In the genomic region with DNA sequence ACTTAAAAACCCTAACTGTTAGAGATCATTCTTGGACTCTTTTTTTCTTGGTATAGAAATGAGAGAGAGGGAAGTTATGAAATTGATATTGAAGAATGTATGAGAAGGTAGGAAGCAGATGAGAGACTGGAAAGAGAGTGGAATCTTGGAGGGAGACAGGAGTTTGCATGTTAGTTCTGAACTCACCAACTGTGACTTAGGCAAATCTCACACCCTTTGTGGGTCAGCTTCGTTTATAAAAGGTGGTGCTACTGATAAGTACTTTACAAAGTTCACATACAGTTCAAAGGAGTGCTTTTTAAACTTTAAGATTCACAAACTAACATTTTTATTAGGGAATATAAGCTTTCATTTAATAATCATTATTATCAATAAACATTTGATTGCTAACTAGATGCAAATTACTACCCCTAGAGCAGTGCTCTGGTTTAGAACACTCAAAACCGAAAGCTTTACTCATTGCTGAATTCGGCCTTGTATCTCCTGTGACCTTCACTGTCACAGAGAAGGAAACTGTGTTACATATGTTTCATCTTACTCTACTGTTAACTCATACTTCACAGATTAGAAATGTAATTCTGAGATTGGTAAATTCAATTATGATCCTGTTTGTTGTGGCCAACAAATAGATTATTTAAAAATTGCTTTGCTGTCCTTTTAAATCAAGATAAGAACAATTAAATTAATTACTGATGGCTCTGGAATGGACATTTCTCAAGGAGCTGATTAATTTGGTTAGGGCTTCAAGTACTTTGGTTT, we compare ENCODE assay signal across 11 cellular contexts.
DNase-seq lines count a peak whose midpoint lies in the region; ATAC-seq and TF ChIP-seq lines count a peak whose summit lies in the region.
"Had no signal": no experiment of that assay in that cellular context is flagged by ENCODE, and none has a peak within 500 bp of the region (broad histone marks: within the 10 kb centered on the region; RNA-seq: fewer than 3 reads in every experiment).

No MANE protein-coding gene starts in this region.

- no peak for TF ChIP-seq CTCF in SK-N-SH (IDR thresholded peaks at IDR 0.05)
- TF ChIP-seq CTCF in osteocyte (IDR thresholded peaks at IDR 0.05): no peak

- H3K9me3 ChIP-seq in SK-N-SH: no peaks in the 10 kb centered on the region

- no peak overlapping the region for H3K4me3 Mint-ChIP-seq in osteocyte (ENCODE audit: unreplicated experiment)
- H3K4me3 Mint-ChIP-seq: CD4-positive, alpha-beta T cell had no signal

- H3K36me3 Mint-ChIP-seq in osteocyte (ENCODE audit: unreplicated experiment): no peaks in the 10 kb centered on the region

- CTCF ChIA-PET in SK-N-SH (lab: Yijun Ruan, JAX): interaction anchor here (0.9 to 2.1 kb wide), 3 partner anchors 49 to 191 kb away, joined by 3 to 9 read pairs (median 3); no protein-coding TSS in a partner anchor

- no peaks in the 10 kb centered on the region for H3K27me3 ChIP-seq in SK-N-SH (ENCODE audit: insufficient read depth)

- no peaks in the 10 kb centered on the region for H3K9me2 ChIP-seq in SK-N-SH

- no peaks in the 10 kb centered on the region for H4K20me1 ChIP-seq in SK-N-SH (ENCODE audit: insufficient read depth)

- H3K27me3 Mint-ChIP-seq in osteocyte (ENCODE audit: unreplicated experiment): peaks cover 11% of the 10 kb centered on the region

- peak in 1 of 2 experiments; percentile 79; a peak in 2 of 4 replicates for TF ChIP-seq EP300 in SK-N-SH (IDR thresholded peaks at IDR 0.05; ENCODE audit: borderline replicate concordance in 1 of 2, low read depth in 1 of 2, low read length in 1 of 2)

- H3K4me3 ChIP-seq in SK-N-SH (ENCODE audit: low read depth in 2 of 2, low read length in 1 of 2): no peak overlapping the region

- no peaks in the 10 kb centered on the region for H3K9me3 Mint-ChIP-seq in osteocyte (ENCODE audit: unreplicated experiment)

- H3K4me2 ChIP-seq in SK-N-SH: no peak overlapping the region

- H3K27ac ChIP-seq in SK-N-SH (ENCODE audit: low read depth in 2 of 2, low read length in 1 of 2): peak overlapping the region in 1 of 2 experiments; percentile 11; a peak in 1 of 4 replicates
- H3K27ac ChIP-seq: epithelial cell of prostate had no signal

- ATAC-seq in GM18519 (IDR thresholded peaks at IDR 0.05; ENCODE audit: low FRiP score, unreplicated experiment) (peak; percentile 90), GM21381 (IDR thresholded peaks at IDR 0.05; ENCODE audit: unreplicated experiment) (peak; percentile 96), HG03045 (IDR thresholded peaks at IDR 0.05; ENCODE audit: unreplicated experiment) (peak; percentile 96)

- no peaks in the 10 kb centered on the region for H3K36me3 ChIP-seq in SK-N-SH (replicated peaks in 1 of 2; ENCODE audit: control insufficient read depth in 1 of 2, insufficient read depth in 2 of 2, low read length in 1 of 2)

- no peak overlapping the region for H2AFZ ChIP-seq in SK-N-SH (ENCODE audit: low read depth)

- H3F3A ChIP-seq in SK-N-SH (replicated peaks; ENCODE audit: insufficient read depth): no peaks in the 10 kb centered on the region

- H3K27ac Mint-ChIP-seq in osteocyte (ENCODE audit: unreplicated experiment): no peak overlapping the region
- H3K27ac Mint-ChIP-seq: CD4-positive, alpha-beta T cell had no signal

- H3K4me1 Mint-ChIP-seq in osteocyte (ENCODE audit: unreplicated experiment): peaks cover 17% of the 10 kb centered on the region

- no peak for TF ChIP-seq RAD21 in SK-N-SH (IDR thresholded peaks at IDR 0.05; ENCODE audit: low read length)

- H3K4me1 ChIP-seq in SK-N-SH (ENCODE audit: control insufficient read depth in 1 of 2, insufficient read depth in 2 of 2, low read depth in 1 of 2, low read length in 1 of 2): peaks cover 0 to 19% of the 10 kb centered on the region in 2 experiments; a peak in 2 of 4 replicates

- POLR2A ChIA-PET in SK-N-SH (lab: Yijun Ruan, JAX): interaction anchor here (1.3 kb wide), 1 partner anchor 143 kb away, joined by 4 read pairs; a partner anchor contains a TSS

- WGBS in SK-N-SH (ENCODE audit: low lambda C conversion rate): 23% methylated on average over 3 of the region's 3 CpGs

- no peak overlapping the region for H3K9ac ChIP-seq in SK-N-SH

- DNase-seq in SK-N-SH (no peak), pons (ENCODE audit: low spot score) (no peak), osteocyte (ENCODE audit: extremely low spot score, unreplicated experiment) (no peak)
- no peak for DNase-seq in activated naive CD4-positive, alpha-beta T cell treated with anti-CD3 and anti-CD28 coated beads, Interleukin-2, amount 50 U/mL, for 16 hours
- DNase-seq in stimulated activated CD4-positive, alpha-beta T cell treated with anti-CD3 and anti-CD28 coated beads, Interleukin-4, amount 100 ng/mL, for 24 hours: no peak
- DNase-seq: CD4-positive, alpha-beta T cell; NCI-H2227 treated with DMSO at 0.1 percent for 48 hours had no signal

- H3K79me2 ChIP-seq in SK-N-SH (ENCODE audit: insufficient read depth): no peaks in the 10 kb centered on the region

TF ChIP-seq in SK-N-SH, 30 proteins besides CTCF, POLR2A, EP300 and RAD21:
- TF ChIP-seq SMC3 (IDR thresholded peaks at IDR 0.05; ENCODE audit: low read depth, low read length) (no peak), NFIC (IDR thresholded peaks at IDR 0.05; ENCODE audit: borderline replicate concordance) (no peak), NRF1 (IDR thresholded peaks at IDR 0.05; ENCODE audit: low read depth, low read length) (no peak), RXRA (IDR thresholded peaks at IDR 0.05; ENCODE audit: borderline replicate concordance, low read depth) (no peak), ELF1 (IDR thresholded peaks at IDR 0.05) (no peak), RCOR1 (IDR thresholded peaks at IDR 0.05; ENCODE audit: low read length) (peak; percentile 51), MEF2A (IDR thresholded peaks at IDR 0.05; ENCODE audit: borderline replicate concordance, low read depth) (no peak), CHD2 (IDR thresholded peaks at IDR 0.05; ENCODE audit: low read length, partially characterized antibody) (no peak), YY1 (IDR thresholded peaks at IDR 0.05; ENCODE audit: low read depth) (no peak), SIN3A (IDR thresholded peaks at IDR 0.05; ENCODE audit: borderline replicate concordance, low read depth, low read length) (no peak), GATA2 (CRISPR knock-in tag; IDR thresholded peaks at IDR 0.05) (peak; percentile 30; the same call in 1 of the 2 replicates), TCF12 (IDR thresholded peaks at IDR 0.05) (peak; percentile 21; the same call in 1 of the 2 replicates)
- TF ChIP-seq, protein P1, sequence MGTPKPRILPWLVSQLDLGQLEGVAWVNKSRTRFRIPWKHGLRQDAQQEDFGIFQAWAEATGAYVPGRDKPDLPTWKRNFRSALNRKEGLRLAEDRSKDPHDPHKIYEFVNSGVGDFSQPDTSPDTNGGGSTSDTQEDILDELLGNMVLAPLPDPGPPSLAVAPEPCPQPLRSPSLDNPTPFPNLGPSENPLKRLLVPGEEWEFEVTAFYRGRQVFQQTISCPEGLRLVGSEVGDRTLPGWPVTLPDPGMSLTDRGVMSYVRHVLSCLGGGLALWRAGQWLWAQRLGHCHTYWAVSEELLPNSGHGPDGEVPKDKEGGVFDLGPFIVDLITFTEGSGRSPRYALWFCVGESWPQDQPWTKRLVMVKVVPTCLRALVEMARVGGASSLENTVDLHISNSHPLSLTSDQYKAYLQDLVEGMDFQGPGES (IDR thresholded peaks at IDR 0.05; ENCODE audit: low read depth, low read length): no peak
- TF ChIP-seq, protein P2, sequence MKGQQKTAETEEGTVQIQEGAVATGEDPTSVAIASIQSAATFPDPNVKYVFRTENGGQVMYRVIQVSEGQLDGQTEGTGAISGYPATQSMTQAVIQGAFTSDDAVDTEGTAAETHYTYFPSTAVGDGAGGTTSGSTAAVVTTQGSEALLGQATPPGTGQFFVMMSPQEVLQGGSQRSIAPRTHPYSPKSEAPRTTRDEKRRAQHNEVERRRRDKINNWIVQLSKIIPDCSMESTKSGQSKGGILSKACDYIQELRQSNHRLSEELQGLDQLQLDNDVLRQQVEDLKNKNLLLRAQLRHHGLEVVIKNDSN (IDR thresholded peaks at IDR 0.05; ENCODE audit: borderline replicate concordance, low read depth): no peak
- TF ChIP-seq, protein P3, sequence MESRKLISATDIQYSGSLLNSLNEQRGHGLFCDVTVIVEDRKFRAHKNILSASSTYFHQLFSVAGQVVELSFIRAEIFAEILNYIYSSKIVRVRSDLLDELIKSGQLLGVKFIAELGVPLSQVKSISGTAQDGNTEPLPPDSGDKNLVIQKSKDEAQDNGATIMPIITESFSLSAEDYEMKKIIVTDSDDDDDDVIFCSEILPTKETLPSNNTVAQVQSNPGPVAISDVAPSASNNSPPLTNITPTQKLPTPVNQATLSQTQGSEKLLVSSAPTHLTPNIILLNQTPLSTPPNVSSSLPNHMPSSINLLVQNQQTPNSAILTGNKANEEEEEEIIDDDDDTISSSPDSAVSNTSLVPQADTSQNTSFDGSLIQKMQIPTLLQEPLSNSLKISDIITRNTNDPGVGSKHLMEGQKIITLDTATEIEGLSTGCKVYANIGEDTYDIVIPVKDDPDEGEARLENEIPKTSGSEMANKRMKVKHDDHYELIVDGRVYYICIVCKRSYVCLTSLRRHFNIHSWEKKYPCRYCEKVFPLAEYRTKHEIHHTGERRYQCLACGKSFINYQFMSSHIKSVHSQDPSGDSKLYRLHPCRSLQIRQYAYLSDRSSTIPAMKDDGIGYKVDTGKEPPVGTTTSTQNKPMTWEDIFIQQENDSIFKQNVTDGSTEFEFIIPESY (IDR thresholded peaks at IDR 0.05; ENCODE audit: borderline replicate concordance, low read depth): no peak
- TF ChIP-seq, protein P4, sequence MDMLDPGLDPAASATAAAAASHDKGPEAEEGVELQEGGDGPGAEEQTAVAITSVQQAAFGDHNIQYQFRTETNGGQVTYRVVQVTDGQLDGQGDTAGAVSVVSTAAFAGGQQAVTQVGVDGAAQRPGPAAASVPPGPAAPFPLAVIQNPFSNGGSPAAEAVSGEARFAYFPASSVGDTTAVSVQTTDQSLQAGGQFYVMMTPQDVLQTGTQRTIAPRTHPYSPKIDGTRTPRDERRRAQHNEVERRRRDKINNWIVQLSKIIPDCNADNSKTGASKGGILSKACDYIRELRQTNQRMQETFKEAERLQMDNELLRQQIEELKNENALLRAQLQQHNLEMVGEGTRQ (IDR thresholded peaks at IDR 0.05; ENCODE audit: borderline replicate concordance, low read depth, low read length): no peak
